12 cellular contexts compared by ENCODE assay signal in the genomic region with DNA sequence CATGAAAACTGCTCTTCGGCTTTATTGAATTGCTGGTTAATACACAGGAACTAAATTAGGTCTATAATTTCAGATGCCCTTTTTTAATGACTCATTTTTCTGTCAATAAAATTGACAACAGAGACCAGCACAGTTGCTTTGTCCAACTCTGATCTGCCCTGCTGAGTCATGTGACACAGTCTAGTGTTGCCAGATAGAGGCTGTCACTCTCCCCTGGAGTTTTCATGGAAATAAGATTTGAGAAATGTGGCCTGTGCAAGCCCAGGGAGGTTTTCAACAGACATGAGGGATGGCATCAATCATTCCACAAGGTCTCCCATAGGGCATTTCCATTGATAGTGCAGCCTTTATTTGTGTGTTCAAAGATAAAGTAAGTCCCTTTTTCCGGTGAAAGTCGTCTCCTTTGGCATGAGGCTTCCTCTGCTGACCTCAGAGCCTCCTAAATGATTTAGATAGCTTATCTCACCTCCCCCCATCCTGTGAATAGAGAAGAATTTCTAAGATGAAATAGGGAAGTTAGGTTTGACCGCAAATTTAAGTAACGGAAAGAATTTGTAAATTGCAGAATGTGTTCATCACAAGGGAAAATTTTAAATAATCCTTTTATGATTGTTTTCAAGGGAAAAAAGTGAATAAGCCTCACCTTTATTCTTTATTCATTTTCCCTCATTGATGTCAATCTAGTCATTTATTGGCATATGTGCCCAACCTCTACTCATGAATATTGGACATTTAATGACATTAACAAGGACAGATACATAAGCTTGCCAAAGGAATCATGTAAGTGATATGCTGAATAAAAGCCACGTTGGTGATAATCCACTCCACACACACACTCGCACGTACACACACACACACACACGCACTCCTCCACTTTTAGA.
A peak's percentile ranks its signal among the peaks of the same experiment; 100 is the strongest.
DNase-seq lines count a peak whose midpoint lies in the region; ATAC-seq lines count a peak whose summit lies in the region.
"Had no signal": no experiment of that assay in that cellular context is flagged by ENCODE, and none has a peak within 500 bp of the region (broad histone marks: within the 10 kb centered on the region; RNA-seq: fewer than 3 reads in every experiment).

No MANE protein-coding gene starts in this region.

- no peaks in the 10 kb centered on the region for H3K36me3 ChIP-seq in CD4-positive, alpha-beta memory T cell (ENCODE audit: insufficient read depth, low read length)

- no peaks in the 10 kb centered on the region for H3K9me3 Mint-ChIP-seq in memory B cell
- no peaks in the 10 kb centered on the region for H3K9me3 Mint-ChIP-seq in CD4-positive, alpha-beta memory T cell

- no peak overlapping the region for H3K27ac ChIP-seq in CD4-positive, alpha-beta memory T cell (ENCODE audit: low read depth, low read length)
- H3K27ac ChIP-seq: skin epidermis had no signal

- POLR2A ChIA-PET in CD4-positive, alpha-beta memory T cell (lab: Charles Lee; ENCODE audit: partially characterized antibody), result no interaction called here

- no peaks in the 10 kb centered on the region for H3K4me1 ChIP-seq in CD4-positive, alpha-beta memory T cell (ENCODE audit: insufficient read depth, low read length)

- in situ Hi-C loops in G401 (cut with HindIII; ENCODE audit: low sequenced_read_pairs), result no loop called here

- intact Hi-C loops in left cardiac atrium (cut with DNase I), result no loop called here
- intact Hi-C loops in CD4-positive, alpha-beta memory T cell (cut with micrococcal nuclease), result no loop called here

- ATAC-seq in HG02884 (IDR thresholded peaks at IDR 0.05; ENCODE audit: unreplicated experiment) (peak; percentile 51), memory B cell (ENCODE audit: low read depth) (peak; percentile 67), left cardiac atrium (no peak), HG02852 (IDR thresholded peaks at IDR 0.05; ENCODE audit: unreplicated experiment) (no peak)

- no peaks in the 10 kb centered on the region for H3K36me3 Mint-ChIP-seq in memory B cell
- no peaks in the 10 kb centered on the region for H3K36me3 Mint-ChIP-seq in CD4-positive, alpha-beta memory T cell

- H3K4me3 Mint-ChIP-seq in memory B cell, result peak overlapping the region; percentile 38
- H3K4me3 Mint-ChIP-seq in CD4-positive, alpha-beta memory T cell, result no peak overlapping the region

- peaks cover 3% of the 10 kb centered on the region for H3K27me3 Mint-ChIP-seq in memory B cell
- H3K27me3 Mint-ChIP-seq in CD4-positive, alpha-beta memory T cell, result peaks cover 2 to 4% of the 10 kb centered on the region in 2 donors

- H3K4me1 Mint-ChIP-seq in memory B cell, result peaks cover 11% of the 10 kb centered on the region
- no peaks in the 10 kb centered on the region for H3K4me1 Mint-ChIP-seq in CD4-positive, alpha-beta memory T cell

- no peaks in the 10 kb centered on the region for H3K9me3 ChIP-seq in CD4-positive, alpha-beta memory T cell (ENCODE audit: control insufficient read depth in 1 of 2, low read length in 2 of 2)

- DNase-seq in CD1c-positive myeloid dendritic cell (ENCODE audit: extremely low spot score) (peak; percentile 76), SKM-1 treated with dmso at 0.1 percent for 144 hours (lab: John Stamatoyannopoulos, UW; ENCODE audit: unreplicated experiment) (peak; percentile 84), memory B cell (ENCODE audit: low spot score in 2 of 2) (no peak), G401 (ENCODE audit: low spot score) (no peak), left cardiac atrium (no peak)
- no peak for DNase-seq in CD4-positive, alpha-beta memory T cell
- DNase-seq: activated gamma-delta T cell, NCI-H1105, SW 1271 had no signal

- H3K27me3 ChIP-seq in CD4-positive, alpha-beta memory T cell (ENCODE audit: insufficient read depth, low read length), result no peaks in the 10 kb centered on the region

- no peak overlapping the region for H3K27ac Mint-ChIP-seq in memory B cell
- H3K27ac Mint-ChIP-seq in CD4-positive, alpha-beta memory T cell, result no peak overlapping the region

- CTCF ChIA-PET in CD4-positive, alpha-beta memory T cell (lab: Charles Lee; ENCODE audit: partially characterized antibody), result no interaction called here

- H3K4me3 ChIP-seq in CD4-positive, alpha-beta memory T cell (ENCODE audit: low read length in 2 of 2), result no peak overlapping the region
- H3K4me3 ChIP-seq: skin epidermis had no signal

Comparison
In these comparisons a context has a peak if more than half of its experiments do, and no peak if none do; other contexts are left out.
1. DNase-seq: peak in CD1c-positive myeloid dendritic cell (single experiment) and SKM-1 treated with dmso at 0.1 percent for 144 hours (single experiment); none in memory B cell (0 of 2), G401 (single experiment), left cardiac atrium (single experiment) and CD4-positive, alpha-beta memory T cell (0 of 5).
2. ATAC-seq: peak in HG02884 (single experiment) and memory B cell (single experiment); none in left cardiac atrium (0 of 2) and HG02852 (single experiment).